ENCODE assay signal across 10 cellular contexts in the genomic region with DNA sequence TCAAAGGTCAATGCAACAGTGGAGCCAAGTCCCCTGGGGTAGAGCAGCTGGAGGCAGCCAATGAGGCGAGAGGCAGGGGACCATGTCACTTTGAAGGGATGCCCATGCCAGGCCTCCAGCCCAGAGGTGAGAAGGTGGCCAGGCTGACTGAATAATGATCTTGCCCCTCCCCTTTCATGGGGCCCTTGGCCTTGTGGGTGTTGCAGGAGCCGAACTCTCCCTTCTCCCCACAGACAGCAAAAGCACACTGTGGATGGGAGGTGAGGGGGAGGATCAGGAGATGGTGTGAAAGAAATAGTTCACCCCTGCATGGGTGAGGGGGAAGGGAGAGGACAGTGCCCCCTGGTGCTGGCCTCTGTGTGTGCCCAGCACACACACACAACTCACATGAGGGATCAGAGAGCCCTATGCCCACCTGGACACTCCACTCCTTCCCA. TPM values are rescaled to one million over a fixed set of nuclear protein-coding genes. Genes with fewer than 3 reads are reported as not detected.
A peak's percentile ranks its signal among the peaks of the same experiment; 100 is the strongest.
DNase-seq lines count a peak whose midpoint lies in the region; ATAC-seq and TF ChIP-seq lines count a peak whose summit lies in the region.
"Had no signal": no experiment of that assay in that cellular context is flagged by ENCODE, and none has a peak within 500 bp of the region (broad histone marks: within the 10 kb centered on the region; RNA-seq: fewer than 3 reads in every experiment).

No MANE protein-coding gene starts in this region.

- DNase-seq in Right ventricle myocardium superior, result no peak
- no peak for DNase-seq in Right ventricle myocardium inferior (ENCODE audit: missing footprints)
- DNase-seq in fibroblast of mammary gland (ENCODE audit: low read depth), result no peak
- DNase-seq in stimulated activated naive CD8-positive, alpha-beta T cell treated with anti-CD3 and anti-CD28 coated beads, Interleukin-15, Interleukin-2, amounts not matched to agents 100 U/mL and 50 U/mL, for 24 hours, result peak; percentile 69
- DNase-seq in erythroblast (lab: John Stamatoyannopoulos, UW), result no peak
- DNase-seq in putamen (ENCODE audit: low spot score), result no peak
- no peak for DNase-seq in T-helper 9 cell
- DNase-seq: cortex of kidney had no signal

- TF ChIP-seq CTCF in VCaP (conservative IDR thresholded peaks at IDR 0.05) (peak; percentile 37), fibroblast of mammary gland (conservative IDR thresholded peaks at IDR 0.05; ENCODE audit: control insufficient read depth, insufficient read depth, low read depth, low read length) (peak; percentile 50)

- intact Hi-C loops in Right ventricle myocardium superior (cut with DNase I), result no loop called here
- intact Hi-C loops in Right ventricle myocardium inferior (cut with DNase I), result no loop called here

- no peak overlapping the region for H3K27ac ChIP-seq in VCaP
- H3K27ac ChIP-seq: SJSA1 had no signal

- peak; percentile 24 for ATAC-seq in Right ventricle myocardium superior (ENCODE audit: poor library complexity)
- ATAC-seq in Right ventricle myocardium inferior, result no peak
- peak; percentile 7 for ATAC-seq in stimulated activated naive CD8-positive, alpha-beta T cell treated with anti-CD3 and anti-CD28 coated beads, Interleukin-15, Interleukin-2, amounts not matched to agents 100 U/mL and 50 U/mL, for 24 hours

- H3K4me3 ChIP-seq in fibroblast of mammary gland (ENCODE audit: control insufficient read depth, low read depth, low read length), result no peak overlapping the region
- H3K4me3 ChIP-seq: SJSA1 had no signal

- TF ChIP-seq POLR2A in erythroblast (IDR thresholded peaks at IDR 0.05; ENCODE audit: low read length), result no peak

RNA-seq across cellular contexts. Expression of a gene that starts 15.8 kb away (rescaled TPM):
- 0.32 TPM for total RNA-seq in Right ventricle myocardium superior
- total RNA-seq in Right ventricle myocardium inferior, result 0.27 TPM
- total RNA-seq: SJSA1 had no signal

RNA-seq across cellular contexts. Expression of a gene that starts 23.3 kb away (rescaled TPM):
- total RNA-seq in Right ventricle myocardium superior (16.3 TPM), Right ventricle myocardium inferior (14.2 TPM)
